Comparison of ENCODE assay signal across 17 cellular contexts in the genomic region with DNA sequence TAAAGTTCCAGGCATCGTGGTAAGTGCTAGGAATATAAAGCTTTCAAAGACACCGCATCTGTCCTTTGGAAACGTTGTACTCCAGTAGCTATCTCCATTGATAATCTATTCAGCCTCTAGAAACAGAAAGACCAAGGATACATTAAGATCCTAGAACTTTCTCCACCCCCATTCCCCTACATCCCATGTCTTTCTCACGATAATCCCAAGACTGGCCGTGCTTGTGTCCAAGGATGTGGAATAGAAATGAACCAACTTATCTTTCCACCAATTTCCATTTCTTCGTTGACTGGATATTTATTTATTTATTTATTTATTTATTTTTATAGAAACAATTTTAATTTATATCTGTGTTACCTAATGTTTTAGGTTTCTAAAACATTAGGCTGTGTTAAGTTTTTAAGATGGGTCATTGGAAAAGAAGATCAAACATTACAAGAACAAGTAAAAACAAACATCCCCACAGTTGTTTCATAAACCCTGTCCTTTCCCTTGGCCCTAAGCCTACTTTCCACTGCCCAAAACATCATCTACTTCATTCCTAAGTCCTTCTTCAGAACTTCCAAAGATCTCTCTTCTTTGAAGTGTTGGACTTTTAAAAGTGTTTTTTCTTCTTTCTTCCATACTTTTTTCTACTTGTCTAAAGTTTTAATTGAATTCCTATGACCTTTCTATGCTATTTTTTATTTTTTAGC. TPM values are rescaled to one million over a fixed set of nuclear protein-coding genes. Genes with fewer than 3 reads are reported as not detected.
A peak's percentile ranks its signal among the peaks of the same experiment; 100 is the strongest.
DNase-seq lines count a peak whose midpoint lies in the region; ATAC-seq and TF ChIP-seq lines count a peak whose summit lies in the region.
"Had no signal": no experiment of that assay in that cellular context is flagged by ENCODE, and none has a peak within 500 bp of the region (broad histone marks: within the 10 kb centered on the region; RNA-seq: fewer than 3 reads in every experiment).

No MANE protein-coding gene starts in this region.

- H2BK12ac ChIP-seq in trophoblast cell (ENCODE audit: low read length), result no peak overlapping the region

- H2BK120ac ChIP-seq in trophoblast cell (ENCODE audit: insufficient read depth, low read length, poor library complexity), result no peak overlapping the region

- H3K27me3 ChIP-seq in fibroblast of lung (ENCODE audit: control insufficient read depth, insufficient read depth, low read length) (no peaks in the 10 kb centered on the region), skeletal muscle satellite cell (ENCODE audit: control insufficient read depth, insufficient read depth, low read length) (no peaks in the 10 kb centered on the region), trophoblast cell (ENCODE audit: insufficient read depth, low read length) (no peaks in the 10 kb centered on the region)
- H3K27me3 ChIP-seq: neural progenitor cell had no signal

- no peak overlapping the region for H3K23ac ChIP-seq in trophoblast cell (ENCODE audit: low read length)

- H3K27me3 Mint-ChIP-seq in activated T-cell treated with anti-CD3 and anti-CD28 coated beads, Interleukin-2, amount 50 U/mL, for 72 hours (ENCODE audit: low read depth), result no peaks in the 10 kb centered on the region
- H3K27me3 Mint-ChIP-seq in T-helper 17 cell, result no peaks in the 10 kb centered on the region
- H3K27me3 Mint-ChIP-seq: stimulated activated naive B cell treated with anti-CD40 and anti-IgM and Interleukin-4, amounts not matched to agents 10 μg/mL and 1 μg/mL and 100 μg/mL, for 72 hours had no signal

- H3K79me2 ChIP-seq in fibroblast of lung (ENCODE audit: control insufficient read depth, insufficient read depth, low read length) (peaks cover 42% of the 10 kb centered on the region), trophoblast cell (ENCODE audit: control insufficient read depth, insufficient read depth, low read length, poor library complexity) (no peaks in the 10 kb centered on the region)

- no peaks in the 10 kb centered on the region for H4K20me1 ChIP-seq in fibroblast of lung (ENCODE audit: control insufficient read depth, extremely low read depth, insufficient read depth, low read length)

- no peak overlapping the region for H3K9ac ChIP-seq in fibroblast of lung (ENCODE audit: insufficient read depth, low read length)
- H3K9ac ChIP-seq in skeletal muscle satellite cell (ENCODE audit: low read depth, low read length), result no peak overlapping the region
- no peak overlapping the region for H3K9ac ChIP-seq in trophoblast cell (ENCODE audit: low read length)
- H3K9ac ChIP-seq: neural progenitor cell had no signal

- no peak overlapping the region for H3K4me2 ChIP-seq in fibroblast of lung (ENCODE audit: extremely low read depth, insufficient read depth, low read length)
- peak overlapping the region; percentile 25 for H3K4me2 ChIP-seq in skeletal muscle satellite cell (ENCODE audit: low read length)
- H3K4me2 ChIP-seq in trophoblast cell (ENCODE audit: low read length), result no peak overlapping the region
- H3K4me2 ChIP-seq: neural progenitor cell had no signal

- H3K27ac ChIP-seq in fibroblast of lung (ENCODE audit: insufficient read depth, low read length) (no peak overlapping the region), trophoblast cell (ENCODE audit: low read depth, low read length) (no peak overlapping the region)
- H3K27ac ChIP-seq: lower lobe of right lung, neural progenitor cell had no signal

- no peak overlapping the region for H2AK5ac ChIP-seq in trophoblast cell (ENCODE audit: low read length)

- no peak for ATAC-seq in activated T-cell treated with anti-CD3 and anti-CD28 coated beads, Interleukin-2, amount 50 U/mL, for 72 hours (replicated peaks in 1 of 2)
- ATAC-seq in T-helper 17 cell (no peak), GM19324 (IDR thresholded peaks at IDR 0.05; ENCODE audit: low FRiP score, unreplicated experiment) (no peak)
- ATAC-seq: lower lobe of right lung; right cardiac atrium; stimulated activated naive B cell treated with anti-CD40 and anti-IgM and Interleukin-4, amounts not matched to agents 10 μg/mL and 1 μg/mL and 100 μg/mL, for 72 hours had no signal

- H2AFZ ChIP-seq in fibroblast of lung (ENCODE audit: low read length), result no peak overlapping the region
- H2AFZ ChIP-seq in trophoblast cell (ENCODE audit: insufficient read depth, low read length, poor library complexity), result no peak overlapping the region
- H2AFZ ChIP-seq: neural progenitor cell had no signal

- H3K79me1 ChIP-seq in trophoblast cell (ENCODE audit: low read length), result no peaks in the 10 kb centered on the region

- H4K8ac ChIP-seq in trophoblast cell (ENCODE audit: low read depth, low read length), result no peak overlapping the region

- no peak for DNase-seq in activated T-cell treated with anti-CD3 and anti-CD28 coated beads, Interleukin-2, amount 50 U/mL, for 72 hours
- no peak for DNase-seq in activated T-cell treated with anti-CD3 and anti-CD28 coated beads, Interleukin-2, amount 50 U/mL, for 48 hours
- DNase-seq in T-helper 17 cell (no peak), fibroblast of lung (ENCODE audit: low read depth in 2 of 2) (peak; percentile 28 to 36), trophoblast cell (no peak), SKM-1 (lab: John Stamatoyannopoulos, UW; ENCODE audit: unreplicated experiment) (no peak)
- DNase-seq: anterior cingulate cortex; DMS153; foreskin melanocyte; H7; lower lobe of right lung; right cardiac atrium; stimulated activated CD4-positive, alpha-beta T cell treated with anti-CD3 and anti-CD28 coated beads, Interleukin-4, amount 100 ng/mL, for 4 hours; stimulated activated naive B cell treated with anti-CD40 and anti-IgM and Interleukin-4, amounts not matched to agents 10 μg/mL and 1 μg/mL and 100 μg/mL, for 72 hours had no signal

- H3K9me3 Mint-ChIP-seq in activated T-cell treated with anti-CD3 and anti-CD28 coated beads, Interleukin-2, amount 50 U/mL, for 72 hours, result no peaks in the 10 kb centered on the region
- H3K9me3 Mint-ChIP-seq: neural progenitor cell; stimulated activated naive B cell treated with anti-CD40 and anti-IgM and Interleukin-4, amounts not matched to agents 10 μg/mL and 1 μg/mL and 100 μg/mL, for 72 hours had no signal

- no peak overlapping the region for H3K14ac ChIP-seq in trophoblast cell (ENCODE audit: low read length)

- no peak overlapping the region for H3K4me3 ChIP-seq in fibroblast of lung (replicated peaks in 1 of 4; ENCODE audit: control extremely low read depth in 1 of 4, insufficient read depth in 1 of 4, low read depth in 3 of 4, low read length in 4 of 4)
- no peak overlapping the region for H3K4me3 ChIP-seq in skeletal muscle satellite cell (ENCODE audit: low read length)
- no peak overlapping the region for H3K4me3 ChIP-seq in trophoblast cell (ENCODE audit: low read depth, low read length)
- H3K4me3 ChIP-seq: lower lobe of right lung, neural progenitor cell had no signal

- no peak overlapping the region for H3K18ac ChIP-seq in trophoblast cell (ENCODE audit: low read length)

- no peak overlapping the region for H4K12ac ChIP-seq in trophoblast cell (ENCODE audit: low read depth, low read length)

- H3K4me1 Mint-ChIP-seq in activated T-cell treated with anti-CD3 and anti-CD28 coated beads, Interleukin-2, amount 50 U/mL, for 72 hours (ENCODE audit: low read depth), result peaks cover 91% of the 10 kb centered on the region
- H3K4me1 Mint-ChIP-seq in T-helper 17 cell, result peaks cover 57% of the 10 kb centered on the region

- no CpG with 5 or more reads among the region's 6 CpGs for WGBS in trophoblast cell (ENCODE audit: extremely low coverage, insufficient coverage, insufficient read length)

- H3K36me3 ChIP-seq in fibroblast of lung (ENCODE audit: control insufficient read depth, insufficient read depth, low read length) (no peaks in the 10 kb centered on the region), skeletal muscle satellite cell (ENCODE audit: insufficient read depth, low read length) (no peaks in the 10 kb centered on the region), trophoblast cell (ENCODE audit: control insufficient read depth in 1 of 2, insufficient read depth in 2 of 2, low read length in 2 of 2) (no peaks in the 10 kb centered on the region)
- H3K36me3 ChIP-seq: lower lobe of right lung, neural progenitor cell had no signal

- H3K4me3 Mint-ChIP-seq in activated T-cell treated with anti-CD3 and anti-CD28 coated beads, Interleukin-2, amount 50 U/mL, for 72 hours, result peak overlapping the region in 1 of 2 donors; percentile 63
- H3K4me3 Mint-ChIP-seq in T-helper 17 cell, result peak overlapping the region; percentile 16
- H3K4me3 Mint-ChIP-seq: neural progenitor cell; stimulated activated naive B cell treated with anti-CD40 and anti-IgM and Interleukin-4, amounts not matched to agents 10 μg/mL and 1 μg/mL and 100 μg/mL, for 72 hours had no signal

- H3K9me3 ChIP-seq in T-helper 17 cell (ENCODE audit: control insufficient read depth, low read length, poor library complexity, severe bottlenecking), result no peaks in the 10 kb centered on the region
- no peaks in the 10 kb centered on the region for H3K9me3 ChIP-seq in fibroblast of lung (ENCODE audit: control insufficient read depth, insufficient read depth, low read depth, low read length)
- H3K9me3 ChIP-seq in skeletal muscle satellite cell (replicated peaks; ENCODE audit: low read length), result no peaks in the 10 kb centered on the region
- no peaks in the 10 kb centered on the region for H3K9me3 ChIP-seq in trophoblast cell (ENCODE audit: insufficient read depth, low read depth, low read length)
- H3K9me3 ChIP-seq: lower lobe of right lung had no signal

- peak overlapping the region; percentile 90 for H3K27ac Mint-ChIP-seq in activated T-cell treated with anti-CD3 and anti-CD28 coated beads, Interleukin-2, amount 50 U/mL, for 72 hours
- no peak overlapping the region for H3K27ac Mint-ChIP-seq in T-helper 17 cell
- H3K27ac Mint-ChIP-seq: neural progenitor cell; stimulated activated naive B cell treated with anti-CD40 and anti-IgM and Interleukin-4, amounts not matched to agents 10 μg/mL and 1 μg/mL and 100 μg/mL, for 72 hours had no signal

- H3K4me1 ChIP-seq in fibroblast of lung (ENCODE audit: control insufficient read depth, extremely low read depth, insufficient read depth, low read length), result peaks cover 2% of the 10 kb centered on the region
- H3K4me1 ChIP-seq in skeletal muscle satellite cell (ENCODE audit: control insufficient read depth, insufficient read depth, low read length), result peaks cover 21% of the 10 kb centered on the region
- no peaks in the 10 kb centered on the region for H3K4me1 ChIP-seq in trophoblast cell (ENCODE audit: control insufficient read depth in 1 of 2, insufficient read depth in 2 of 2, low read length in 2 of 2)
- H3K4me1 ChIP-seq: neural progenitor cell had no signal

- no peak for TF ChIP-seq CTCF in fibroblast of lung (conservative IDR thresholded peaks at IDR 0.05 in 1 of 2, IDR thresholded peaks at IDR 0.05 in 1 of 2; ENCODE audit: low read depth in 1 of 2, low read length in 2 of 2)

- no peak overlapping the region for H2BK5ac ChIP-seq in trophoblast cell (ENCODE audit: low read depth, low read length, poor library complexity)

- H3K36me3 Mint-ChIP-seq in activated T-cell treated with anti-CD3 and anti-CD28 coated beads, Interleukin-2, amount 50 U/mL, for 72 hours (ENCODE audit: insufficient read depth in 2 of 2), result peaks cover 7 to 15% of the 10 kb centered on the region in 2 donors
- H3K36me3 Mint-ChIP-seq in T-helper 17 cell (ENCODE audit: low read depth), result peaks cover 6% of the 10 kb centered on the region
- H3K36me3 Mint-ChIP-seq: neural progenitor cell had no signal

- no peak overlapping the region for H4K91ac ChIP-seq in trophoblast cell (ENCODE audit: low read depth, low read length)

- no peak overlapping the region for H3K4ac ChIP-seq in trophoblast cell (ENCODE audit: low read depth, low read length)

RNA-seq across cellular contexts. Expression of a gene that starts 39.7 kb away (rescaled TPM):
- 10 to 100 TPM; 33.1 to 36.7 TPM for total RNA-seq in activated T-cell treated with anti-CD3 and anti-CD28 coated beads, Interleukin-2, amount 50 U/mL, for 72 hours
- total RNA-seq in T-helper 17 cell (10 to 100 TPM; 46.0 to 52.4 TPM), fibroblast of lung (4.1 and 5.4 TPM in 2 replicates)
- 13.2 and 19.3 TPM in 2 replicates for polyA plus RNA-seq in fibroblast of lung
- 6.9 and 9.8 TPM in 2 replicates for polyA plus RNA-seq in fibroblast of lung (2012)
- polyA minus RNA-seq in fibroblast of lung (ENCODE audit: low replicate concordance), result 3.4 and 5.3 TPM in 2 replicates
- total RNA-seq in skeletal muscle satellite cell (2012; rRNA removed), result 7.6 and 7.9 TPM in 2 replicates
- polyA plus RNA-seq in trophoblast cell (2013), result 0.78 and 0.90 TPM in 2 replicates

Comparison
In these comparisons a context has a peak if more than half of its experiments do, and no peak if none do; other contexts are left out.
1. DNase-seq: peak in fibroblast of lung (2 of 2); none in activated T-cell treated with anti-CD3 and anti-CD28 coated beads, Interleukin-2, amount 50 U/mL, for 72 hours (0 of 2), activated T-cell treated with anti-CD3 and anti-CD28 coated beads, Interleukin-2, amount 50 U/mL, for 48 hours (0 of 2), T-helper 17 cell (0 of 3), trophoblast cell (0 of 2) and SKM-1 (single experiment).